ENCODE assay signal across 8 cellular contexts in the genomic region with DNA sequence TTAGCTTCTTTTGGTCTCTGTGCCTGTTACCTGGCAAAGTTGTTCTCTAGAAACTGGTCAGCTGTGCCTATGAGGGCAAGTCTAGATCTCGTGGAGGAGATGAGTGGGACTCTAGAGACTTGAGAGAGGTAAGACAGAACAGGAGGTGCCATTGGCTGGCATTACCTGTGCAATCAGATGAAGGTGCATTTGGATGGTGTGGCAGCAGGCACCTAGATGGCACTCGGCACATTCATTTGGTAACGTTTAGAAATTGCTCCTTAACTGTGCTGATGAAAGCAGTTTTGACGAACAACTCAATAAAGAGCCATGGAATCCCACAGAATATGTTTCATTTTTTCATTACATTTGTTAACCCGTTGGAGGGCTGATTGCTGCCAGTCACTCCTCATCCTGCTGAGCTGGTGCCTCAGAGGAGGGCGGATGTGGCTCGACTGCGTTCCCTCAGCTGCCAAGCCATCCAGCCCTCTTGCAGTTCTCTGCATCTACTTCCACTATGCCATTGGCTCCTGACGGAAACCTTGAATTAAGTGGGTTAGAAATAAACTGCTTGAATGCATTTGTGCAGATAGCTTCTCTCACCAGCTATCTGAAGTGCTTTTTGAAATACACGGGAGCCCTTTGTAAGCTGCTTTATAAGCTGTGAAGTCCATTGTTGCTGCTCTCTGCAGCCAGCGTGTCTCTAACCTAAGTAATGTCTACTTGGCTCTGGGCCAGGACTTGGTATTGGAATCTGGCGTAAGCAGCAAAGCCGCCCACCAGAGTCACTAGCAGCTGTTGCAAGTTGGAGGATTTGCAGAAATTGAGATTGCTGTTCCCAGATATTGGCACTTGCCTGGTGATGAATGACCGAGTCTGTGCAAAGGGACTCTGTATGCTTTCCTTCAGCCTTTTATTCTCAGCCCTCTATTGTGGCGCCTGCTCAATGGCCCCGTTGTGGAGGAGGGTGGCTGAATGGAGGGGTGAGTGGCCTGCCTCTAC.
DNase-seq lines count a peak whose midpoint lies in the region; ATAC-seq, FAIRE-seq and TF ChIP-seq lines count a peak whose summit lies in the region.

No MANE protein-coding gene starts in this region.

- no peaks in the 10 kb centered on the region for H3K9me1 ChIP-seq in K562 (ENCODE audit: control insufficient read depth, insufficient read depth, low read length)

- TF ChIP-seq POLR2A in K562 (conservative IDR thresholded peaks at IDR 0.05): no peak

- no TSS peak for BruUV-seq in K562 (replicated peaks; lab: Mats Ljungman, UMichigan)

- H3K79me2 ChIP-seq in K562 (ENCODE audit: control insufficient read depth, insufficient read depth, low read length): no peaks in the 10 kb centered on the region; the same call in 2 of the 3 replicates

- H3K27me3 ChIP-seq in K562 (ENCODE audit: control insufficient read depth in 2 of 2, insufficient read depth in 2 of 2, low read length in 2 of 2) (no peaks in the 10 kb centered on the region), ascending aorta (no peaks in the 10 kb centered on the region)

- H3K4me3 ChIP-seq in K562: no peak overlapping the region
- H3K4me3 ChIP-seq in ascending aorta: no peak overlapping the region

- TF ChIP-seq RAD21 in K562 (CRISPR knock-in tag; conservative IDR thresholded peaks at IDR 0.05 in 1 of 2, IDR thresholded peaks at IDR 0.05 in 1 of 2): no peak

- no peak for TF ChIP-seq EP300 in K562 (IDR thresholded peaks at IDR 0.05; ENCODE audit: low read length)

- DNase-seq in DMS 273 (lab: John Stamatoyannopoulos, UW; ENCODE audit: unreplicated experiment) (peak; percentile 86), NCI-H2029 (lab: John Stamatoyannopoulos, UW) (peak; percentile 35), K562 (ENCODE audit: extremely low read depth in 1 of 4, low spot score in 3 of 4) (peak in 1 of 4 experiments; percentile 15), middle frontal gyrus (ENCODE audit: extremely low spot score, low spot score) (peak; percentile 75), ascending aorta (ENCODE audit: low spot score in 2 of 2) (no peak), DMS53 (lab: John Stamatoyannopoulos, UW) (no peak), DMS114 treated with DMSO at 0.1 percent for 48 hours (lab: John Stamatoyannopoulos, UW; ENCODE audit: unreplicated experiment) (no peak)

- no peak for ATAC-seq in K562
- no peak for ATAC-seq in GM21737 (IDR thresholded peaks at IDR 0.05; ENCODE audit: unreplicated experiment)

- H2AFZ ChIP-seq in K562 (ENCODE audit: low read depth, low read length): no peak overlapping the region

- POLR2A ChIA-PET in K562 (lab: Yijun Ruan, JAX): interaction anchor here (1.1 to 1.8 kb wide), 2 partner anchors 8 to 16 kb away, joined by 3 to 4 read pairs; no protein-coding TSS in a partner anchor

- TF ChIP-seq CTCF in K562 (IDR thresholded peaks at IDR 0.05 in 2 of 3, conservative IDR thresholded peaks at IDR 0.05 in 1 of 3; ENCODE audit: insufficient read depth in 2 of 3, low read depth in 1 of 3, low read length in 3 of 3) (no peak), ascending aorta (IDR thresholded peaks at IDR 0.05) (no peak)

- intact Hi-C loops in K562 (cut with micrococcal nuclease) (no loop called here), ascending aorta (cut with DNase I) (no loop called here)

- no peaks in the 10 kb centered on the region for H4K20me1 ChIP-seq in K562 (replicated peaks; ENCODE audit: control insufficient read depth, insufficient read depth, low read length)

- CTCF ChIA-PET in K562 (lab: Yijun Ruan, JAX; ENCODE audit: low intra/inter-chr PET ratio): interaction anchor here (0.6 kb wide), 1 partner anchor 10 kb away, joined by 3 read pairs; no protein-coding TSS in a partner anchor

- 94% methylated on average over 16 of the region's 16 CpGs for WGBS in K562 (ENCODE audit: insufficient coverage, low coverage, missing lambda C conversion rate)

- in situ Hi-C loops in K562 (cut with MboI): no loop called here

- H3K4me1 ChIP-seq in K562 (replicated peaks in 1 of 2; ENCODE audit: control insufficient read depth in 2 of 2, insufficient read depth in 2 of 2, low read length in 2 of 2) (peaks cover 0 to 3% of the 10 kb centered on the region in 2 experiments; a peak in 1 of 5 replicates), ascending aorta (no peaks in the 10 kb centered on the region)

- H3K9me3 ChIP-seq in K562 (replicated peaks; ENCODE audit: control insufficient read depth, insufficient read depth, low read depth, low read length) (no peaks in the 10 kb centered on the region), ascending aorta (no peaks in the 10 kb centered on the region)

- H3K36me3 ChIP-seq in K562 (ENCODE audit: control insufficient read depth, insufficient read depth, low read length): peaks cover 88% of the 10 kb centered on the region
- H3K36me3 ChIP-seq in ascending aorta: no peaks in the 10 kb centered on the region

- H3K9ac ChIP-seq in K562 (ENCODE audit: insufficient read depth in 1 of 2, low read depth in 2 of 2, low read length in 2 of 2): no peak overlapping the region

- H3K27ac ChIP-seq in K562 (ENCODE audit: extremely low read depth, low read depth, low read length): no peak overlapping the region
- no peak overlapping the region for H3K27ac ChIP-seq in ascending aorta

- H3K4me2 ChIP-seq in K562 (ENCODE audit: insufficient read depth, low read length): no peak overlapping the region

- FAIRE-seq in K562 (lab: Jason Lieb, UNC): no peak

TF ChIP-seq in K562, 482 proteins besides CTCF, POLR2A, EP300 and RAD21:
- TF ChIP-seq OTX1 (CRISPR knock-in tag; IDR thresholded peaks at IDR 0.05) (no peak), CBX2 (IDR thresholded peaks at IDR 0.05; ENCODE audit: insufficient read depth, low read length, poor library complexity, severe bottlenecking) (no peak), ZNF12 (CRISPR knock-in tag; IDR thresholded peaks at IDR 0.05) (no peak), NFIC (IDR thresholded peaks at IDR 0.05) (peak; percentile 91), MCM5 (IDR thresholded peaks at IDR 0.05; ENCODE audit: low read depth) (no peak), ATF3 (IDR thresholded peaks at IDR 0.05) (no peak), ATF3 (CRISPR knock-in tag; conservative IDR thresholded peaks at IDR 0.05) (no peak)

Comparison
In these comparisons a context has a peak if more than half of its experiments do, and no peak if none do; other contexts are left out.
1. DNase-seq: peak in DMS 273 (single experiment), NCI-H2029 (single experiment) and middle frontal gyrus (single experiment); none in ascending aorta (0 of 2), DMS53 (single experiment) and DMS114 treated with DMSO at 0.1 percent for 48 hours (single experiment).